Comparison of ENCODE assay signal across 11 cellular contexts in genomic region chr2:158755738-158756137, GRCh38. TPM values are rescaled to one million over a fixed set of nuclear protein-coding genes. Genes with fewer than 3 reads are reported as not detected.
A peak's percentile ranks its signal among the peaks of the same experiment; 100 is the strongest.
DNase-seq lines count a peak whose midpoint lies in the region; ATAC-seq and TF ChIP-seq lines count a peak whose summit lies in the region.
"Had no signal": no experiment of that assay in that cellular context is flagged by ENCODE, and none has a peak within 500 bp of the region (broad histone marks: within the 10 kb centered on the region; RNA-seq: fewer than 3 reads in every experiment).

No MANE protein-coding gene starts in this region.

- no peaks in the 10 kb centered on the region for H3K9me2 ChIP-seq in MM.1S (replicated peaks; ENCODE audit: insufficient read depth, low read length)

- H3K36me3 ChIP-seq in left ventricle myocardium inferior (no peaks in the 10 kb centered on the region), right atrium auricular region (no peaks in the 10 kb centered on the region), MM.1S (replicated peaks; ENCODE audit: insufficient read depth, low read length) (no peaks in the 10 kb centered on the region), smooth muscle cell (ENCODE audit: low read depth) (no peaks in the 10 kb centered on the region)
- H3K36me3 ChIP-seq: gastroesophageal sphincter had no signal

- H2AFZ ChIP-seq in MM.1S (ENCODE audit: low read length) (no peak overlapping the region), smooth muscle cell (ENCODE audit: low read depth) (no peak overlapping the region)

- H3K9me3 ChIP-seq in left ventricle myocardium inferior (replicated peaks): no peaks in the 10 kb centered on the region
- H3K9me3 ChIP-seq in right atrium auricular region: peaks cover 0 to 5% of the 10 kb centered on the region in 2 donors
- no peaks in the 10 kb centered on the region for H3K9me3 ChIP-seq in MM.1S (replicated peaks; ENCODE audit: insufficient read depth, low read length)
- H3K9me3 ChIP-seq in smooth muscle cell (replicated peaks; ENCODE audit: low read depth): no peaks in the 10 kb centered on the region

- no peaks in the 10 kb centered on the region for H3F3A ChIP-seq in MM.1S (ENCODE audit: insufficient read depth, low read length)
- H3F3A ChIP-seq in smooth muscle cell (ENCODE audit: low read depth): no peaks in the 10 kb centered on the region

- no peaks in the 10 kb centered on the region for H3K79me2 ChIP-seq in MM.1S (ENCODE audit: low read length)
- H3K79me2 ChIP-seq in smooth muscle cell (ENCODE audit: low read depth): no peaks in the 10 kb centered on the region

- H3K9ac ChIP-seq in MM.1S (ENCODE audit: low read length) (no peak overlapping the region), smooth muscle cell (ENCODE audit: low read depth) (no peak overlapping the region)

- intact Hi-C loops in left ventricle myocardium inferior (cut with micrococcal nuclease): no loop called here

- ATAC-seq in GM21786 (IDR thresholded peaks at IDR 0.05; ENCODE audit: unreplicated experiment) (no peak), GM21576 (IDR thresholded peaks at IDR 0.05; ENCODE audit: unreplicated experiment) (no peak)
- ATAC-seq: gastroesophageal sphincter had no signal

- H3K27me3 ChIP-seq in left ventricle myocardium inferior (ENCODE audit: low read depth) (no peaks in the 10 kb centered on the region), right atrium auricular region (no peaks in the 10 kb centered on the region), MM.1S (replicated peaks; ENCODE audit: insufficient read depth, low read length) (no peaks in the 10 kb centered on the region), smooth muscle cell (ENCODE audit: low read depth) (no peaks in the 10 kb centered on the region)
- H3K27me3 ChIP-seq: gastroesophageal sphincter had no signal

- no peak for DNase-seq in left ventricle myocardium inferior
- DNase-seq in right atrium auricular region (ENCODE audit: low spot score): no peak
- no peak for DNase-seq in MM.1S
- no peak for DNase-seq in choroid plexus epithelial cell (ENCODE audit: low read depth)
- DNase-seq in smooth muscle cell (lab: John Stamatoyannopoulos, UW; ENCODE audit: unreplicated experiment): no peak
- no peak for DNase-seq in mesenteric fat pad (ENCODE audit: low spot score)
- DNase-seq: NCI-H1436 treated with DMSO at 0.1 percent for 48 hours had no signal

- H3K27ac ChIP-seq in left ventricle myocardium inferior (replicated peaks) (no peak overlapping the region), right atrium auricular region (no peak overlapping the region), MM.1S (ENCODE audit: low read length) (no peak overlapping the region), smooth muscle cell (ENCODE audit: low read depth) (no peak overlapping the region)
- H3K27ac ChIP-seq: gastroesophageal sphincter had no signal

- no peaks in the 10 kb centered on the region for H4K20me1 ChIP-seq in MM.1S (ENCODE audit: insufficient read depth, low read length)
- no peaks in the 10 kb centered on the region for H4K20me1 ChIP-seq in smooth muscle cell (ENCODE audit: low read depth)

- H3K4me2 ChIP-seq in MM.1S (ENCODE audit: low read depth, low read length): no peak overlapping the region
- no peak overlapping the region for H3K4me2 ChIP-seq in smooth muscle cell

- H3K4me3 ChIP-seq in left ventricle myocardium inferior (no peak overlapping the region), right atrium auricular region (no peak overlapping the region), MM.1S (ENCODE audit: low read length) (no peak overlapping the region), choroid plexus epithelial cell (ENCODE audit: low read depth, low read length) (no peak overlapping the region), smooth muscle cell (no peak overlapping the region)
- H3K4me3 ChIP-seq: gastroesophageal sphincter had no signal

- TF ChIP-seq CTCF in left ventricle myocardium inferior (IDR thresholded peaks at IDR 0.05; ENCODE audit: borderline replicate concordance): peak; percentile 14
- no peak for TF ChIP-seq CTCF in right atrium auricular region (IDR thresholded peaks at IDR 0.05)
- peak; percentile 37 for TF ChIP-seq CTCF in MM.1S (IDR thresholded peaks at IDR 0.05; ENCODE audit: low read length)
- TF ChIP-seq CTCF in choroid plexus epithelial cell (conservative IDR thresholded peaks at IDR 0.05; ENCODE audit: low read depth, low read length): peak; percentile 48
- TF ChIP-seq CTCF in smooth muscle cell (IDR thresholded peaks at IDR 0.05; ENCODE audit: borderline replicate concordance, insufficient read depth, poor library complexity, severe bottlenecking): peak; percentile 34

- H3K4me1 ChIP-seq in left ventricle myocardium inferior (peaks cover 14% of the 10 kb centered on the region), right atrium auricular region (peaks cover 0 to 6% of the 10 kb centered on the region in 2 donors), MM.1S (ENCODE audit: low read length) (no peaks in the 10 kb centered on the region), smooth muscle cell (ENCODE audit: low read depth) (peaks cover 5% of the 10 kb centered on the region)

- WGBS in smooth muscle cell (ENCODE audit: low lambda C conversion rate): 60% methylated on average over 5 of the region's 6 CpGs

RNA-seq across cellular contexts. Expression of gene DAPL1, which starts 39.4 kb away (rescaled TPM):
- total RNA-seq in left ventricle myocardium inferior (not detected), right atrium auricular region (not detected), smooth muscle cell (not detected in 2 replicates), mesenteric fat pad (not detected)
- polyA plus RNA-seq in smooth muscle cell: 0.35 TPM in 1 of 2 replicates, not detected in the other
- total RNA-seq: skeletal muscle tissue had no signal

Comparison
In these comparisons a context has a peak if more than half of its experiments do, and no peak if none do; other contexts are left out.
1. CTCF ChIP-seq: peak in left ventricle myocardium inferior (single experiment), MM.1S (single experiment), choroid plexus epithelial cell (single experiment) and smooth muscle cell (single experiment); none in right atrium auricular region (0 of 2).